26 cellular contexts compared by ENCODE assay signal in genomic region chr2:240929364-240930095, GRCh38. TPM values are rescaled to one million over a fixed set of nuclear protein-coding genes. Genes with fewer than 3 reads are reported as not detected.
DNase-seq lines count a peak whose midpoint lies in the region; ATAC-seq and TF ChIP-seq lines count a peak whose summit lies in the region.
"Had no signal": no experiment of that assay in that cellular context is flagged by ENCODE, and none has a peak within 500 bp of the region (broad histone marks: within the 10 kb centered on the region; RNA-seq: fewer than 3 reads in every experiment).

No MANE protein-coding gene starts in this region.

- TF ChIP-seq POLR2A in vagina (IDR thresholded peaks at IDR 0.05) = no peak

- H2BK5ac ChIP-seq in neuronal stem cell (ENCODE audit: low read length) = no peak overlapping the region

- no peak overlapping the region for H2BK15ac ChIP-seq in neuronal stem cell (ENCODE audit: low read length)

- H4K91ac ChIP-seq in neuronal stem cell (ENCODE audit: low read depth, low read length, poor library complexity) = no peak overlapping the region

- H3K4me3 Mint-ChIP-seq in chondrocyte (ENCODE audit: unreplicated experiment) (no peak overlapping the region), endothelial cell (ENCODE audit: unreplicated experiment) (no peak overlapping the region)
- H3K4me3 Mint-ChIP-seq: CD4-positive, CD25-positive, alpha-beta regulatory T cell; IgD-negative memory B cell; neural crest cell had no signal

- peaks cover 2% of the 10 kb centered on the region for H3K79me1 ChIP-seq in neuronal stem cell (ENCODE audit: low read depth, low read length)

- no peak overlapping the region for H3K4me2 ChIP-seq in neuronal stem cell (ENCODE audit: insufficient read depth, low read length, poor library complexity, severe bottlenecking)
- H3K4me2 ChIP-seq in Karpas-422 (ENCODE audit: low read depth, low read length, poor library complexity, severe bottlenecking) = no peak overlapping the region

- H3K36me3 ChIP-seq in right atrium auricular region (no peaks in the 10 kb centered on the region), neuronal stem cell (replicated peaks in 1 of 2; ENCODE audit: control insufficient read depth in 2 of 2, insufficient read depth in 2 of 2, low read length in 2 of 2) (no peaks in the 10 kb centered on the region), vagina (no peaks in the 10 kb centered on the region), Karpas-422 (ENCODE audit: insufficient read depth, low read length) (no peaks in the 10 kb centered on the region)
- H3K36me3 ChIP-seq: MG63 had no signal

- H3K9ac ChIP-seq in neuronal stem cell (ENCODE audit: low read depth, low read length, poor library complexity) (no peak overlapping the region), Karpas-422 (ENCODE audit: low read length) (no peak overlapping the region)

- peak overlapping the region; percentile 82 for H3K14ac ChIP-seq in neuronal stem cell (ENCODE audit: low read length)

- ATAC-seq in Right ventricle myocardium superior (ENCODE audit: poor library complexity) = no peak
- ATAC-seq: left lobe of liver had no signal

- no peak overlapping the region for H2AFZ ChIP-seq in neuronal stem cell (ENCODE audit: low read length)
- no peak overlapping the region for H2AFZ ChIP-seq in Karpas-422 (ENCODE audit: low read length)

- TF ChIP-seq CTCF in right atrium auricular region (IDR thresholded peaks at IDR 0.05) (no peak), chondrocyte (IDR thresholded peaks at IDR 0.05) (no peak), vagina (IDR thresholded peaks at IDR 0.05) (no peak), endothelial cell (IDR thresholded peaks at IDR 0.05; ENCODE audit: unreplicated experiment) (no peak)

- no CpG with 5 or more reads among the region's 10 CpGs for WGBS in neuronal stem cell (ENCODE audit: extremely low coverage in 2 of 2, insufficient read length in 2 of 2, insufficient replicate concordance in 1 of 2), 2 donors

- H3K4me1 ChIP-seq in right atrium auricular region (no peaks in the 10 kb centered on the region), neuronal stem cell (ENCODE audit: control insufficient read depth in 2 of 2, insufficient read depth in 1 of 2, low read depth in 1 of 2, low read length in 2 of 2) (no peaks in the 10 kb centered on the region), vagina (no peaks in the 10 kb centered on the region), Karpas-422 (ENCODE audit: low read length) (no peaks in the 10 kb centered on the region)

- intact Hi-C loops in Right ventricle myocardium superior (cut with DNase I) = no loop called here
- intact Hi-C loops in vagina (cut with DNase I) = no loop called here

- H3K4me1 Mint-ChIP-seq in chondrocyte (ENCODE audit: low read depth) = no peaks in the 10 kb centered on the region
- H3K4me1 Mint-ChIP-seq in endothelial cell (ENCODE audit: unreplicated experiment) = no peaks in the 10 kb centered on the region
- H3K4me1 Mint-ChIP-seq: neural crest cell had no signal

- no peak overlapping the region for H3K23ac ChIP-seq in neuronal stem cell (ENCODE audit: low read depth, low read length, poor library complexity)

- DNase-seq in Right ventricle myocardium superior = peak; percentile 18
- no peak for DNase-seq in right atrium auricular region (ENCODE audit: low spot score)
- DNase-seq in chondrocyte (ENCODE audit: low spot score) = peak; percentile 74
- no peak for DNase-seq in neuronal stem cell (ENCODE audit: low spot score)
- peak; percentile 42 to 85 for DNase-seq in vagina (ENCODE audit: extremely low spot score in 2 of 2)
- DNase-seq in endothelial cell (ENCODE audit: low spot score) = no peak
- no peak for DNase-seq in inferior parietal cortex (ENCODE audit: extremely low spot score)
- no peak for DNase-seq in Karpas-422
- DNase-seq: activated CD4-positive, alpha-beta T cell treated with anti-CD3 and anti-CD28 coated beads, Interleukin-2, amount 50 U/mL, for 1 hour; activated naive CD4-positive, alpha-beta T cell treated with anti-CD3 and anti-CD28 coated beads, Interleukin-2, amount 50 U/mL, for 16 hours; activated T-cell treated with anti-CD3 and anti-CD28 coated beads, Interleukin-2, amount 50 U/mL, for 1 hour; CD4-positive, CD25-positive, alpha-beta regulatory T cell; DMS 273 treated with DMSO at 0.1 percent for 48 hours; MG63; NCI-H748 treated with DMSO at 0.1 percent for 48 hours; OCI-M1; SHP77; substantia nigra had no signal

- H3K4me3 ChIP-seq in right atrium auricular region (no peak overlapping the region), neuronal stem cell (ENCODE audit: low read length in 2 of 2) (no peak overlapping the region), vagina (no peak overlapping the region), Karpas-422 (ENCODE audit: low read length) (no peak overlapping the region)
- H3K4me3 ChIP-seq: MG63 had no signal

- H2AK5ac ChIP-seq in neuronal stem cell (ENCODE audit: low read depth, low read length) = peak overlapping the region; percentile 63

- no peaks in the 10 kb centered on the region for H3K79me2 ChIP-seq in Karpas-422 (ENCODE audit: low read length)

- H3K27me3 Mint-ChIP-seq in chondrocyte (ENCODE audit: low read depth) (peaks cover 32% of the 10 kb centered on the region), endothelial cell (ENCODE audit: unreplicated experiment) (peaks cover 17% of the 10 kb centered on the region)
- H3K27me3 Mint-ChIP-seq: CD4-positive, CD25-positive, alpha-beta regulatory T cell had no signal

- no peak overlapping the region for H4K8ac ChIP-seq in neuronal stem cell (ENCODE audit: low read depth, low read length)

- no peak overlapping the region for H3K4ac ChIP-seq in neuronal stem cell (ENCODE audit: low read length)

- H3K27me3 ChIP-seq in right atrium auricular region = no peaks in the 10 kb centered on the region
- H3K27me3 ChIP-seq in neuronal stem cell (ENCODE audit: control insufficient read depth in 3 of 3, insufficient read depth in 3 of 3, low read depth in 1 of 3, low read length in 3 of 3) = peaks cover 0 to 59% (median 0%) of the 10 kb centered on the region in 3 experiments
- H3K27me3 ChIP-seq in vagina = no peaks in the 10 kb centered on the region
- H3K27me3 ChIP-seq in Karpas-422 (ENCODE audit: low read length) = no peaks in the 10 kb centered on the region
- H3K27me3 ChIP-seq: MG63 had no signal

- H3K18ac ChIP-seq in neuronal stem cell (ENCODE audit: low read length) = peak overlapping the region; percentile 76

- H3K9me2 ChIP-seq in Karpas-422 (replicated peaks; ENCODE audit: insufficient read depth, low read length) = no peaks in the 10 kb centered on the region

- H3K27ac Mint-ChIP-seq in chondrocyte (ENCODE audit: unreplicated experiment) (no peak overlapping the region), endothelial cell (ENCODE audit: unreplicated experiment) (no peak overlapping the region)
- H3K27ac Mint-ChIP-seq: CD4-positive, CD25-positive, alpha-beta regulatory T cell; IgD-negative memory B cell had no signal

- H2BK120ac ChIP-seq in neuronal stem cell (ENCODE audit: low read depth, low read length) = no peak overlapping the region

- H3K9me3 ChIP-seq in right atrium auricular region (peaks cover 0 to 8% of the 10 kb centered on the region in 2 donors), neuronal stem cell (replicated peaks in 1 of 2; ENCODE audit: control insufficient read depth in 2 of 2, insufficient read depth in 1 of 2, low read depth in 1 of 2, low read length in 2 of 2) (no peaks in the 10 kb centered on the region), vagina (no peaks in the 10 kb centered on the region), Karpas-422 (ENCODE audit: low read length) (no peaks in the 10 kb centered on the region)
- H3K9me3 ChIP-seq: MG63 had no signal

- H3K27ac ChIP-seq in right atrium auricular region = no peak overlapping the region
- no peak overlapping the region for H3K27ac ChIP-seq in neuronal stem cell (replicated peaks; ENCODE audit: low read length)
- no peak overlapping the region for H3K27ac ChIP-seq in vagina
- no peak overlapping the region for H3K27ac ChIP-seq in Karpas-422 (ENCODE audit: low read length)

- H4K20me1 ChIP-seq in Karpas-422 (ENCODE audit: insufficient read depth, low read depth, low read length) = peaks cover 4% of the 10 kb centered on the region; the same call in 1 of the 2 replicates

- no peak overlapping the region for H2BK12ac ChIP-seq in neuronal stem cell (ENCODE audit: low read length)

- H3K36me3 Mint-ChIP-seq in chondrocyte (ENCODE audit: low read depth) (peaks cover 4% of the 10 kb centered on the region), endothelial cell (ENCODE audit: low read depth, unreplicated experiment) (peaks cover 10% of the 10 kb centered on the region)
- H3K36me3 Mint-ChIP-seq: CD4-positive, CD25-positive, alpha-beta regulatory T cell; IgD-negative memory B cell had no signal

- peaks cover 12% of the 10 kb centered on the region for H3K9me3 Mint-ChIP-seq in chondrocyte (ENCODE audit: low read depth)
- H3K9me3 Mint-ChIP-seq in endothelial cell (ENCODE audit: unreplicated experiment) = no peaks in the 10 kb centered on the region
- H3K9me3 Mint-ChIP-seq: neural crest cell had no signal

RNA-seq across cellular contexts. Expression of gene CROCC2, which starts 23.4 kb away (rescaled TPM):
- not detected for total RNA-seq in Right ventricle myocardium superior
- not detected for total RNA-seq in right atrium auricular region
- total RNA-seq in chondrocyte = not detected in 3 replicates
- polyA plus RNA-seq in neuronal stem cell (2013, experiment 1 of 2) = not detected
- polyA plus RNA-seq in neuronal stem cell (2013, experiment 2 of 2) = not detected
- total RNA-seq in vagina = 0.49 TPM
- total RNA-seq in endothelial cell (ENCODE audit: unreplicated experiment) = not detected
- not detected in 2 replicates for total RNA-seq in Karpas-422 (2014; rRNA removed; shearing (Covaris generic); ENCODE audit: low replicate concordance)
- total RNA-seq: CD4-positive, CD25-positive, alpha-beta regulatory T cell; glomerular endothelial cell; mononuclear cell; neural crest cell had no signal
- polyA plus RNA-seq: AG04450; aorta; CD4-positive, CD25-positive, alpha-beta regulatory T cell; IgD-negative memory B cell had no signal

RNA-seq across cellular contexts. Expression of gene MAB21L4, which starts 33.6 kb away (rescaled TPM):
- total RNA-seq in Right ventricle myocardium superior = not detected
- total RNA-seq in right atrium auricular region = under 1 TPM in 1 of 2 donors, not detected in 1; 0.31 TPM
- not detected in 3 replicates for total RNA-seq in chondrocyte
- polyA plus RNA-seq in neuronal stem cell (2013, experiment 1 of 2) = not detected
- not detected for polyA plus RNA-seq in neuronal stem cell (2013, experiment 2 of 2)
- total RNA-seq in vagina = 21.1 TPM
- not detected for total RNA-seq in endothelial cell (ENCODE audit: unreplicated experiment)
- not detected in 2 replicates for total RNA-seq in Karpas-422 (2014; rRNA removed; shearing (Covaris generic); ENCODE audit: low replicate concordance)
- total RNA-seq: aorta; CD4-positive, CD25-positive, alpha-beta regulatory T cell; fibroblast of lung; glomerular endothelial cell; mononuclear cell; neural crest cell had no signal
- polyA plus RNA-seq: AG04450; CD4-positive, CD25-positive, alpha-beta regulatory T cell; fibroblast of lung; IgD-negative memory B cell had no signal

Comparison
In these comparisons a context has a peak if more than half of its experiments do, and no peak if none do; other contexts are left out.
1. DNase-seq: peak in Right ventricle myocardium superior (single experiment), chondrocyte (single experiment) and vagina (2 of 2); none in right atrium auricular region (single experiment), neuronal stem cell (single experiment), endothelial cell (single experiment), inferior parietal cortex (single experiment) and Karpas-422 (single experiment).
2. RNA of gene MAB21L4, which starts 33.6 kb away (total RNA-seq): 21.1 TPM in vagina (single experiment); 0.31 TPM in right atrium auricular region, not detected in endothelial cell (single experiment), not detected in Right ventricle myocardium superior (single experiment), not detected in chondrocyte and not detected in Karpas-422; every median in the first group is over 10 times any median in the second.